Comparison of ENCODE assay signal across 8 cellular contexts in genomic region chr1:59043796-59044195, GRCh38.
DNase-seq lines count a peak whose midpoint lies in the region; ATAC-seq and TF ChIP-seq lines count a peak whose summit lies in the region.
"Had no signal": no experiment of that assay in that cellular context is flagged by ENCODE, and none has a peak within 500 bp of the region (broad histone marks: within the 10 kb centered on the region; RNA-seq: fewer than 3 reads in every experiment).

No MANE protein-coding gene starts in this region.

- no peak overlapping the region for H3K4me3 Mint-ChIP-seq in activated T-helper 2 cell treated with anti-CD3 and anti-CD28 coated beads, Interferon-gamma antibody, Interleukin-2, Interleukin-4, amounts not matched to agents 10 μg/mL and 5 μg/mL and 100 μg/mL, durations not matched to agents 14 hours and 24 hours and 36 hours (ENCODE audit: low read depth)

- no peak for TF ChIP-seq CTCF in uterus (IDR thresholded peaks at IDR 0.05)

- H3K4me1 ChIP-seq in mesenchymal stem cell (ENCODE audit: control insufficient read depth, insufficient read depth, low read depth, low read length) (peaks cover 11% of the 10 kb centered on the region), uterus (peaks cover 0 to 13% of the 10 kb centered on the region in 2 donors)

- no peak overlapping the region for H3K27ac ChIP-seq in mesenchymal stem cell (ENCODE audit: low read length, poor library complexity, severe bottlenecking)
- H3K27ac ChIP-seq in uterus, result peak overlapping the region; percentile 58 to 66

- DNase-seq in LHCN-M2 (ENCODE audit: low read depth) (peak; percentile 81), dedifferentiated amniotic fluid mesenchymal stem cell (ENCODE audit: extremely low spot score) (peak; percentile 66), mesenchymal stem cell (peak; percentile 94), uterus (peak; percentile 89 to 93)
- no peak for DNase-seq in activated CD4-positive, alpha-beta T cell treated with anti-CD3 and anti-CD28 coated beads, Interleukin-2, amount 50 U/mL, for 48 hours
- no peak for DNase-seq in activated T-helper 2 cell treated with anti-CD3 and anti-CD28 coated beads, Interferon-gamma antibody, Interleukin-2, Interleukin-4, amounts not matched to agents 10 μg/mL and 5 μg/mL and 100 μg/mL, durations not matched to agents 14 hours and 24 hours and 36 hours (ENCODE audit: low spot score)
- DNase-seq: activated CD4-positive, alpha-beta T cell treated with anti-CD3 and anti-CD28 coated beads, Interleukin-2, amount 50 U/mL, for 4 hours had no signal

- no peak for ATAC-seq in GM18861 (IDR thresholded peaks at IDR 0.05; ENCODE audit: unreplicated experiment)

- H3K9me3 Mint-ChIP-seq in activated T-helper 2 cell treated with anti-CD3 and anti-CD28 coated beads, Interferon-gamma antibody, Interleukin-2, Interleukin-4, amounts not matched to agents 10 μg/mL and 5 μg/mL and 100 μg/mL, durations not matched to agents 14 hours and 24 hours and 36 hours, result peaks cover 8% of the 10 kb centered on the region

- intact Hi-C loops in uterus (cut with DNase I; ENCODE audit: low total_unique reads), result no loop called here
- intact Hi-C loops in activated T-helper 2 cell treated with anti-CD3 and anti-CD28 coated beads, Interferon-gamma antibody, Interleukin-2, Interleukin-4, amounts not matched to agents 10 μg/mL and 5 μg/mL and 100 μg/mL, durations not matched to agents 14 hours and 24 hours and 36 hours (cut with micrococcal nuclease), result no loop called here

- H2AK5ac ChIP-seq in mesenchymal stem cell (ENCODE audit: low read length, severe bottlenecking), result peak overlapping the region; percentile 11

- H2BK5ac ChIP-seq in mesenchymal stem cell (ENCODE audit: low read depth, low read length, poor library complexity, severe bottlenecking), result no peak overlapping the region

- no peaks in the 10 kb centered on the region for H3K27me3 ChIP-seq in mesenchymal stem cell (ENCODE audit: control insufficient read depth in 1 of 2, insufficient read depth in 1 of 2, low read length in 2 of 2)
- no peaks in the 10 kb centered on the region for H3K27me3 ChIP-seq in uterus

- peaks cover 0 to under 1% of the 10 kb centered on the region in 2 experiments for H3K36me3 ChIP-seq in mesenchymal stem cell (ENCODE audit: control insufficient read depth in 1 of 2, insufficient read depth in 2 of 2, low read depth in 1 of 2, low read length in 2 of 2)
- H3K36me3 ChIP-seq in uterus, result no peaks in the 10 kb centered on the region

- no peak overlapping the region for H2BK120ac ChIP-seq in mesenchymal stem cell (ENCODE audit: low read depth, low read length)

- H3K18ac ChIP-seq in mesenchymal stem cell (ENCODE audit: low read depth in 1 of 2, low read length in 2 of 2), result peak overlapping the region; percentile 26 to 94

- no peak overlapping the region for H2BK15ac ChIP-seq in mesenchymal stem cell (ENCODE audit: low read depth, poor library complexity, severe bottlenecking)

- no peak overlapping the region for H4K8ac ChIP-seq in mesenchymal stem cell (ENCODE audit: low read length)

- H3K23ac ChIP-seq in mesenchymal stem cell (ENCODE audit: low read length in 2 of 2), result no peak overlapping the region

- H2BK12ac ChIP-seq in mesenchymal stem cell (ENCODE audit: low read length in 2 of 2), result peak overlapping the region; percentile 44 to 65

- H2AFZ ChIP-seq in mesenchymal stem cell (ENCODE audit: low read depth, low read length), result no peak overlapping the region

- H3K9me3 ChIP-seq in mesenchymal stem cell (ENCODE audit: control insufficient read depth, low read length), result no peaks in the 10 kb centered on the region
- no peaks in the 10 kb centered on the region for H3K9me3 ChIP-seq in uterus

- peak overlapping the region; percentile 65 for H4K91ac ChIP-seq in mesenchymal stem cell (ENCODE audit: low read length)

- peaks cover 14% of the 10 kb centered on the region for H3K36me3 Mint-ChIP-seq in activated T-helper 2 cell treated with anti-CD3 and anti-CD28 coated beads, Interferon-gamma antibody, Interleukin-2, Interleukin-4, amounts not matched to agents 10 μg/mL and 5 μg/mL and 100 μg/mL, durations not matched to agents 14 hours and 24 hours and 36 hours (ENCODE audit: low read depth)

- 15% methylated on average over 3 of the region's 4 CpGs for WGBS in mesenchymal stem cell

- peak in 1 of 2 donors; percentile 15 for TF ChIP-seq POLR2A in uterus (IDR thresholded peaks at IDR 0.05)

- H3K4me3 ChIP-seq in mesenchymal stem cell (ENCODE audit: insufficient read depth in 1 of 2, low read depth in 1 of 2, low read length in 2 of 2) (no peak overlapping the region), uterus (no peak overlapping the region)

- H3K4me1 Mint-ChIP-seq in activated T-helper 2 cell treated with anti-CD3 and anti-CD28 coated beads, Interferon-gamma antibody, Interleukin-2, Interleukin-4, amounts not matched to agents 10 μg/mL and 5 μg/mL and 100 μg/mL, durations not matched to agents 14 hours and 24 hours and 36 hours (ENCODE audit: low read depth), result peaks cover 59% of the 10 kb centered on the region

- H3K4me2 ChIP-seq in mesenchymal stem cell (ENCODE audit: low read length, poor library complexity, severe bottlenecking), result no peak overlapping the region

- H3K79me1 ChIP-seq in mesenchymal stem cell (replicated peaks; ENCODE audit: low read length, poor library complexity, severe bottlenecking), result no peaks in the 10 kb centered on the region

- peak overlapping the region; percentile 38 for H3K9ac ChIP-seq in mesenchymal stem cell (ENCODE audit: low read length)

- H3K27ac Mint-ChIP-seq in activated T-helper 2 cell treated with anti-CD3 and anti-CD28 coated beads, Interferon-gamma antibody, Interleukin-2, Interleukin-4, amounts not matched to agents 10 μg/mL and 5 μg/mL and 100 μg/mL, durations not matched to agents 14 hours and 24 hours and 36 hours, result no peak overlapping the region

- H3K4ac ChIP-seq in mesenchymal stem cell (ENCODE audit: low read depth in 1 of 2, low read length in 2 of 2), result peak overlapping the region in 1 of 2 experiments; percentile 81

- no peaks in the 10 kb centered on the region for H3K27me3 Mint-ChIP-seq in activated T-helper 2 cell treated with anti-CD3 and anti-CD28 coated beads, Interferon-gamma antibody, Interleukin-2, Interleukin-4, amounts not matched to agents 10 μg/mL and 5 μg/mL and 100 μg/mL, durations not matched to agents 14 hours and 24 hours and 36 hours (ENCODE audit: low read depth)

- H3K14ac ChIP-seq in mesenchymal stem cell (ENCODE audit: low read length in 2 of 2), result no peak overlapping the region

Comparison
In these comparisons a context has a peak if more than half of its experiments do, and no peak if none do; other contexts are left out.
1. DNase-seq: peak in LHCN-M2 (single experiment), dedifferentiated amniotic fluid mesenchymal stem cell (single experiment), mesenchymal stem cell (single experiment) and uterus (2 of 2); none in activated CD4-positive, alpha-beta T cell treated with anti-CD3 and anti-CD28 coated beads, Interleukin-2, amount 50 U/mL, for 48 hours (0 of 2) and activated T-helper 2 cell treated with anti-CD3 and anti-CD28 coated beads, Interferon-gamma antibody, Interleukin-2, Interleukin-4, amounts not matched to agents 10 μg/mL and 5 μg/mL and 100 μg/mL, durations not matched to agents 14 hours and 24 hours and 36 hours (single experiment).